ENCODE assay signal across 26 cellular contexts in the genomic region with DNA sequence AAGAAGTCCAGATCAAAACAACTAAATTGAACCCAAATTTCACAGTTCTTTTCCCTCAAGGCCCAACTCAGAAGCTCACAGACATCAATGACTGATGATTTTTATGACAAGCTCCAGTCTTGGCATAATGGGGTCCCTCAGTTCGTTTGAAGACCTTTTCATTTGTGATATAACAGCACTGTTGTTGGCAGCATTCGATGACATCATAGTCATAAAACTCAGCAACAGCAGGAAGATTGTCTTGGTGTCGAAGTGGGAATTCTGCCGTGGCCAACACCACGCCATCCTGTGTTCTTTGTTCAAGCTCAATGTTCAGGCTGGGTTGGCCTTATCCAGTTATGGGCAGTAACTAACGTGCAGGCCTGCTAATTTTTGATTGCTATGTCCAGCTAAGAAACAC.
"Had no signal": no experiment of that assay in that cellular context is flagged by ENCODE, and none has a peak within 500 bp of the region (broad histone marks: within the 10 kb centered on the region; RNA-seq: fewer than 3 reads in every experiment).

No MANE protein-coding gene starts in this region.

- DNase-seq: activated B cell treated with CpG ODN at 0.5 μM for 24 hours; activated CD4-positive, alpha-beta T cell treated with anti-CD3 and anti-CD28 coated beads for 36 hours; activated CD4-positive, alpha-beta T cell treated with anti-CD3 and anti-CD28 coated beads, Interleukin-2, amount 50 U/mL, for 4 hours; activated CD8-positive, alpha-beta memory T cell treated with anti-CD3 and anti-CD28 coated beads for 24 hours; activated CD8-positive, alpha-beta memory T cell treated with anti-CD3 and anti-CD28 coated beads, Interleukin-2, amount 50 U/mL, for 4 hours; activated T-cell treated with anti-CD3 and anti-CD28 coated beads, Interleukin-2, amount 50 U/mL, for 24 hours; brain microvascular endothelial cell; endodermal cell; esophagus squamous epithelium; heart right ventricle; kidney; naive thymus-derived CD4-positive, alpha-beta T cell; stimulated activated CD4-positive, alpha-beta T cell treated with anti-CD3 and anti-CD28 coated beads, Interleukin-4, amount 100 ng/mL, for 24 hours; stimulated activated naive CD8-positive, alpha-beta T cell treated with anti-CD3 and anti-CD28 coated beads, Interleukin-15, Interleukin-2, amounts not matched to agents 100 U/mL and 50 U/mL, for 24 hours; T-helper 17 cell had no signal

- H3K36me3 ChIP-seq: ascending aorta, brain microvascular endothelial cell, esophagus squamous epithelium, gastroesophageal sphincter, heart right ventricle, neural progenitor cell, tibial nerve had no signal

- H3K4me3 Mint-ChIP-seq: activated B cell treated with CpG ODN at 0.5 μM for 24 hours; activated CD4-positive, alpha-beta T cell treated with anti-CD3 and anti-CD28 coated beads for 36 hours; activated T-cell treated with anti-CD3 and anti-CD28 coated beads, Interleukin-2, amount 50 U/mL, for 24 hours; activated T-helper 17 cell treated with anti-CD3 and anti-CD28 coated beads, Interleukin-2, amount 50 U/mL, for 72 hours; central memory CD8-positive, alpha-beta T cell; endodermal cell; naive thymus-derived CD4-positive, alpha-beta T cell; neural progenitor cell; T-helper 17 cell had no signal

- H3K9me3 Mint-ChIP-seq: endodermal cell had no signal

- H3K27ac Mint-ChIP-seq: activated B cell treated with CpG ODN at 0.5 μM for 24 hours; activated CD4-positive, alpha-beta T cell treated with anti-CD3 and anti-CD28 coated beads for 36 hours; activated naive CD4-positive, alpha-beta T cell treated with anti-CD3 and anti-CD28 coated beads, Interleukin-2, amount 50 U/mL, for 72 hours; activated T-cell treated with anti-CD3 and anti-CD28 coated beads, Interleukin-2, amount 50 U/mL, for 24 hours; activated T-helper 17 cell treated with anti-CD3 and anti-CD28 coated beads, Interleukin-2, amount 50 U/mL, for 72 hours; endodermal cell; naive thymus-derived CD4-positive, alpha-beta T cell; neural progenitor cell; progenitor cell of endocrine pancreas; T-helper 17 cell had no signal

- H3K4me1 Mint-ChIP-seq: activated B cell treated with CpG ODN at 0.5 μM for 24 hours; activated CD4-positive, alpha-beta T cell treated with anti-CD3 and anti-CD28 coated beads for 36 hours; activated T-helper 17 cell treated with anti-CD3 and anti-CD28 coated beads, Interleukin-2, amount 50 U/mL, for 72 hours; central memory CD8-positive, alpha-beta T cell; naive thymus-derived CD4-positive, alpha-beta T cell; T-helper 17 cell had no signal

- H3K4me3 ChIP-seq: ascending aorta, esophagus squamous epithelium, gastroesophageal sphincter, heart right ventricle, lung, neural progenitor cell, tibial nerve had no signal

- H3K27me3 ChIP-seq: ascending aorta, brain microvascular endothelial cell, esophagus squamous epithelium, gastroesophageal sphincter, heart right ventricle, neural progenitor cell, tibial nerve had no signal

- H3K27ac ChIP-seq: ascending aorta, brain microvascular endothelial cell, esophagus squamous epithelium, gastroesophageal sphincter, heart right ventricle, neural progenitor cell had no signal

- H3K9me3 ChIP-seq: esophagus squamous epithelium had no signal

- H3K27me3 Mint-ChIP-seq: activated B cell treated with CpG ODN at 0.5 μM for 24 hours; central memory CD8-positive, alpha-beta T cell; T-helper 17 cell had no signal

- ATAC-seq: activated CD4-positive, alpha-beta T cell treated with anti-CD3 and anti-CD28 coated beads for 36 hours; activated naive CD4-positive, alpha-beta T cell treated with anti-CD3 and anti-CD28 coated beads, Interleukin-2, amount 50 U/mL, for 72 hours; gastroesophageal sphincter; left lobe of liver; naive thymus-derived CD4-positive, alpha-beta T cell; stimulated activated naive CD8-positive, alpha-beta T cell treated with anti-CD3 and anti-CD28 coated beads, Interleukin-15, Interleukin-2, amounts not matched to agents 100 U/mL and 50 U/mL, for 24 hours; T-helper 17 cell had no signal

- H3K36me3 Mint-ChIP-seq: neural progenitor cell had no signal

- FAIRE-seq: colon, kidney had no signal
